ENCODE assay signal across 26 cellular contexts in genomic region chr2:28430377-28430765, GRCh38. TPM values are rescaled to one million over a fixed set of nuclear protein-coding genes. Genes with fewer than 3 reads are reported as not detected.
DNase-seq lines count a peak whose midpoint lies in the region; ATAC-seq and TF ChIP-seq lines count a peak whose summit lies in the region.
"Had no signal": no experiment of that assay in that cellular context is flagged by ENCODE, and none has a peak within 500 bp of the region (broad histone marks: within the 10 kb centered on the region; RNA-seq: fewer than 3 reads in every experiment).

No MANE protein-coding gene starts in this region.

- no peak for DNase-seq in activated CD4-positive, alpha-beta T cell treated with anti-CD3 and anti-CD28 coated beads, Interleukin-2, amount 10 ng/mL, durations not matched to agents 24 days and 14 days
- no peak for DNase-seq in activated CD4-positive, alpha-beta T cell treated with anti-CD3 and anti-CD28 coated beads, Interleukin-2, amount 50 U/mL, for 4 hours
- DNase-seq in stimulated activated naive CD8-positive, alpha-beta T cell treated with anti-CD3 and anti-CD28 coated beads, Interleukin-15, amount 100 ng/mL, for 72 hours: no peak
- no peak for DNase-seq in coronary artery (ENCODE audit: low spot score)
- no peak for DNase-seq in stimulated activated naive B cell treated with anti-CD40 and anti-IgM and Interleukin-4, amounts not matched to agents 10 μg/mL and 1 μg/mL and 100 μg/mL, for 72 hours
- DNase-seq: 8988T; activated CD4-positive, alpha-beta T cell treated with anti-CD3 and anti-CD28 coated beads for 36 hours; activated effector memory CD4-positive, alpha-beta T cell treated with Interleukin-2 at 50 U/mL for 16 hours; central memory CD4-positive, alpha-beta T cell; hippocampal formation; IMR-90; left cardiac atrium; MV-4-11; naive thymus-derived CD8-positive, alpha-beta T cell; NCI-H1436 treated with DMSO at 0.1 percent for 48 hours; NCI-H2107; SHP77 treated with DMSO at 0.1 percent for 48 hours; stimulated activated naive CD4-positive, alpha-beta T cell; T1000; upper lobe of right lung had no signal

- intact Hi-C loops in activated CD4-positive, alpha-beta T cell treated with anti-CD3 and anti-CD28 coated beads, Interleukin-2, amount 10 ng/mL, durations not matched to agents 24 days and 14 days (cut with micrococcal nuclease): no loop called here

- H3K4me3 Mint-ChIP-seq in activated CD4-positive, alpha-beta T cell treated with anti-CD3 and anti-CD28 coated beads, Interleukin-2, amount 10 ng/mL, durations not matched to agents 24 days and 14 days: peak overlapping the region; percentile 3
- no peak overlapping the region for H3K4me3 Mint-ChIP-seq in stimulated activated naive CD8-positive, alpha-beta T cell treated with anti-CD3 and anti-CD28 coated beads, Interleukin-15, Interleukin-2, amounts not matched to agents 100 ng/mL and 50 ng/mL, for 24 hours
- no peak overlapping the region for H3K4me3 Mint-ChIP-seq in stimulated activated naive CD8-positive, alpha-beta T cell treated with anti-CD3 and anti-CD28 coated beads, Interleukin-15, amount 100 ng/mL, for 72 hours
- no peak overlapping the region for H3K4me3 Mint-ChIP-seq in stimulated activated naive B cell treated with anti-CD40 and anti-IgM and Interleukin-4, amounts not matched to agents 10 μg/mL and 1 μg/mL and 100 μg/mL, for 72 hours
- H3K4me3 Mint-ChIP-seq: activated CD4-positive, alpha-beta T cell treated with anti-CD3 and anti-CD28 coated beads for 36 hours; GM23338; naive thymus-derived CD8-positive, alpha-beta T cell had no signal

- H3K4me1 Mint-ChIP-seq in activated CD4-positive, alpha-beta T cell treated with anti-CD3 and anti-CD28 coated beads, Interleukin-2, amount 10 ng/mL, durations not matched to agents 24 days and 14 days: peaks cover 39% of the 10 kb centered on the region
- peaks cover 35% of the 10 kb centered on the region for H3K4me1 Mint-ChIP-seq in stimulated activated naive CD8-positive, alpha-beta T cell treated with anti-CD3 and anti-CD28 coated beads, Interleukin-15, Interleukin-2, amounts not matched to agents 100 ng/mL and 50 ng/mL, for 24 hours (ENCODE audit: low read depth)
- H3K4me1 Mint-ChIP-seq in stimulated activated naive CD8-positive, alpha-beta T cell treated with anti-CD3 and anti-CD28 coated beads, Interleukin-15, amount 100 ng/mL, for 72 hours: peaks cover 57% of the 10 kb centered on the region
- H3K4me1 Mint-ChIP-seq in stimulated activated naive B cell treated with anti-CD40 and anti-IgM and Interleukin-4, amounts not matched to agents 10 μg/mL and 1 μg/mL and 100 μg/mL, for 72 hours: peaks cover 5 to 7% of the 10 kb centered on the region in 2 donors

- ATAC-seq in stimulated activated naive CD8-positive, alpha-beta T cell treated with anti-CD3 and anti-CD28 coated beads, Interleukin-15, amount 100 ng/mL, for 72 hours: no peak
- ATAC-seq in esophagus mucosa: peak; percentile 12
- no peak for ATAC-seq in stimulated activated naive B cell treated with anti-CD40 and anti-IgM and Interleukin-4, amounts not matched to agents 10 μg/mL and 1 μg/mL and 100 μg/mL, for 72 hours (replicated peaks)
- no peak for ATAC-seq in GM21717 (IDR thresholded peaks at IDR 0.05; ENCODE audit: unreplicated experiment)
- ATAC-seq: activated CD4-positive, alpha-beta T cell treated with anti-CD3 and anti-CD28 coated beads for 36 hours; gastroesophageal sphincter; GM23338; naive thymus-derived CD8-positive, alpha-beta T cell; upper lobe of right lung had no signal

- H3K9me3 Mint-ChIP-seq in activated CD4-positive, alpha-beta T cell treated with anti-CD3 and anti-CD28 coated beads, Interleukin-2, amount 10 ng/mL, durations not matched to agents 24 days and 14 days: peaks cover 14% of the 10 kb centered on the region
- H3K9me3 Mint-ChIP-seq in stimulated activated naive CD8-positive, alpha-beta T cell treated with anti-CD3 and anti-CD28 coated beads, Interleukin-15, Interleukin-2, amounts not matched to agents 100 ng/mL and 50 ng/mL, for 24 hours: peaks cover 4% of the 10 kb centered on the region
- H3K9me3 Mint-ChIP-seq in stimulated activated naive CD8-positive, alpha-beta T cell treated with anti-CD3 and anti-CD28 coated beads, Interleukin-15, amount 100 ng/mL, for 72 hours: peaks cover 14% of the 10 kb centered on the region in 2 donors
- H3K9me3 Mint-ChIP-seq in stimulated activated naive B cell treated with anti-CD40 and anti-IgM and Interleukin-4, amounts not matched to agents 10 μg/mL and 1 μg/mL and 100 μg/mL, for 72 hours: peaks cover 3 to 6% of the 10 kb centered on the region in 2 donors

- H3K4me3 ChIP-seq in coronary artery: no peak overlapping the region
- H3K4me3 ChIP-seq: gastroesophageal sphincter, GM23338, upper lobe of right lung had no signal

- no peak overlapping the region for H3K27ac ChIP-seq in coronary artery
- H3K27ac ChIP-seq: gastroesophageal sphincter, upper lobe of right lung, VCaP had no signal

- no peak overlapping the region for H3K27ac Mint-ChIP-seq in activated CD4-positive, alpha-beta T cell treated with anti-CD3 and anti-CD28 coated beads, Interleukin-2, amount 10 ng/mL, durations not matched to agents 24 days and 14 days
- peak overlapping the region; percentile 27 for H3K27ac Mint-ChIP-seq in stimulated activated naive CD8-positive, alpha-beta T cell treated with anti-CD3 and anti-CD28 coated beads, Interleukin-15, Interleukin-2, amounts not matched to agents 100 ng/mL and 50 ng/mL, for 24 hours
- H3K27ac Mint-ChIP-seq in stimulated activated naive CD8-positive, alpha-beta T cell treated with anti-CD3 and anti-CD28 coated beads, Interleukin-15, amount 100 ng/mL, for 72 hours: no peak overlapping the region
- H3K27ac Mint-ChIP-seq in stimulated activated naive B cell treated with anti-CD40 and anti-IgM and Interleukin-4, amounts not matched to agents 10 μg/mL and 1 μg/mL and 100 μg/mL, for 72 hours: no peak overlapping the region
- H3K27ac Mint-ChIP-seq: activated CD4-positive, alpha-beta T cell treated with anti-CD3 and anti-CD28 coated beads for 36 hours; GM23338 had no signal

- no peak for TF ChIP-seq CTCF in coronary artery (IDR thresholded peaks at IDR 0.05)

- no peaks in the 10 kb centered on the region for H3K27me3 Mint-ChIP-seq in activated CD4-positive, alpha-beta T cell treated with anti-CD3 and anti-CD28 coated beads, Interleukin-2, amount 10 ng/mL, durations not matched to agents 24 days and 14 days
- H3K27me3 Mint-ChIP-seq in stimulated activated naive CD8-positive, alpha-beta T cell treated with anti-CD3 and anti-CD28 coated beads, Interleukin-15, Interleukin-2, amounts not matched to agents 100 ng/mL and 50 ng/mL, for 24 hours: no peaks in the 10 kb centered on the region
- no peaks in the 10 kb centered on the region for H3K27me3 Mint-ChIP-seq in stimulated activated naive CD8-positive, alpha-beta T cell treated with anti-CD3 and anti-CD28 coated beads, Interleukin-15, amount 100 ng/mL, for 72 hours
- peaks cover 0 to 5% of the 10 kb centered on the region in 2 donors for H3K27me3 Mint-ChIP-seq in stimulated activated naive B cell treated with anti-CD40 and anti-IgM and Interleukin-4, amounts not matched to agents 10 μg/mL and 1 μg/mL and 100 μg/mL, for 72 hours
- H3K27me3 Mint-ChIP-seq: activated CD4-positive, alpha-beta T cell treated with anti-CD3 and anti-CD28 coated beads for 36 hours; naive thymus-derived CD8-positive, alpha-beta T cell had no signal

- peaks cover 3% of the 10 kb centered on the region for H3K36me3 Mint-ChIP-seq in activated CD4-positive, alpha-beta T cell treated with anti-CD3 and anti-CD28 coated beads, Interleukin-2, amount 10 ng/mL, durations not matched to agents 24 days and 14 days (ENCODE audit: low read depth)
- no peaks in the 10 kb centered on the region for H3K36me3 Mint-ChIP-seq in stimulated activated naive CD8-positive, alpha-beta T cell treated with anti-CD3 and anti-CD28 coated beads, Interleukin-15, Interleukin-2, amounts not matched to agents 100 ng/mL and 50 ng/mL, for 24 hours (ENCODE audit: low read depth)
- H3K36me3 Mint-ChIP-seq in stimulated activated naive B cell treated with anti-CD40 and anti-IgM and Interleukin-4, amounts not matched to agents 10 μg/mL and 1 μg/mL and 100 μg/mL, for 72 hours: no peaks in the 10 kb centered on the region

RNA-seq across cellular contexts. Expression of gene FOSL2, which starts 37.7 kb away (rescaled TPM):
- total RNA-seq in activated CD4-positive, alpha-beta T cell treated with anti-CD3 and anti-CD28 coated beads, Interleukin-2, amount 10 ng/mL, durations not matched to agents 24 days and 14 days: 73.2 and 80.6 TPM in 2 replicates
- 166 TPM for total RNA-seq in esophagus mucosa
